Comparison of ENCODE assay signal across 8 cellular contexts in genomic region chr6:46491201-46491788, GRCh38. TPM values are rescaled to one million over a fixed set of nuclear protein-coding genes. Genes with fewer than 3 reads are reported as not detected.
DNase-seq lines count a peak whose midpoint lies in the region; ATAC-seq and TF ChIP-seq lines count a peak whose summit lies in the region.

Gene RCAN2 (minus strand): TSS chr6:46491449.

- under 1% methylated on average over 60 of the region's 60 CpGs for WGBS in urinary bladder

- POLR2A ChIA-PET in naive thymus-derived CD4-positive, alpha-beta T cell (lab: Charles Lee), result no interaction called here

- peak; percentile 45 for DNase-seq in DMS79 (lab: John Stamatoyannopoulos, UW)
- peak; percentile 91 for DNase-seq in GM23338 (ENCODE audit: low spot score)
- peak; percentile 33 for DNase-seq in NCI-H2171 (lab: John Stamatoyannopoulos, UW)
- DNase-seq in activated T-helper 1 cell treated with anti-CD3 and anti-CD28 coated beads, Interleukin-12 subunit alpha, Interleukin-12 subunit beta, Interleukin-2, Interleukin-4 antibody, amounts not matched to agents 30 ng/mL and 10 ng/mL and 1 ng/mL, durations not matched to agents 14 hours and 24 hours and 36 hours (ENCODE audit: low spot score), result no peak
- peak; percentile 36 to 82 for DNase-seq in foreskin fibroblast
- peak in 4 of 9 donors; percentile 0 to 11 (median 5) for DNase-seq in naive thymus-derived CD4-positive, alpha-beta T cell

- intact Hi-C loops in activated T-helper 1 cell treated with anti-CD3 and anti-CD28 coated beads, Interleukin-12 subunit alpha, Interleukin-12 subunit beta, Interleukin-2, Interleukin-4 antibody, amounts not matched to agents 30 ng/mL and 10 ng/mL and 1 ng/mL, durations not matched to agents 14 hours and 24 hours and 36 hours (cut with micrococcal nuclease), result loop anchor here (5.0 kb wide), 1 partner anchor 269 kb away; no protein-coding TSS in a partner anchor
- intact Hi-C loops in naive thymus-derived CD4-positive, alpha-beta T cell (cut with micrococcal nuclease), result no loop called here

- H3K36me3 ChIP-seq in GM23338 (ENCODE audit: insufficient read depth) (no peaks in the 10 kb centered on the region), urinary bladder (ENCODE audit: insufficient read depth) (no peaks in the 10 kb centered on the region)
- H3K36me3 ChIP-seq in naive thymus-derived CD4-positive, alpha-beta T cell (ENCODE audit: control insufficient read depth in 2 of 3, insufficient read depth in 3 of 3, low read length in 3 of 3), result no peaks in the 10 kb centered on the region

- H3K4me3 ChIP-seq in GM23338, result peak within 1 kb of the TSS; percentile 98
- H3K4me3 ChIP-seq in foreskin fibroblast (ENCODE audit: low read depth in 1 of 2, low read length in 2 of 2), result peak within 1 kb of the TSS; percentile 61 to 63
- H3K4me3 ChIP-seq in naive thymus-derived CD4-positive, alpha-beta T cell (ENCODE audit: low read length), result peak within 1 kb of the TSS; percentile 31
- peak within 1 kb of the TSS; percentile 54 for H3K4me3 ChIP-seq in urinary bladder (ENCODE audit: low read depth, low read length)

- H3K9me2 ChIP-seq in GM23338 (ENCODE audit: insufficient read depth), result peaks cover 6% of the 10 kb centered on the region; the same call in 1 of the 2 replicates

- peak within 1 kb of the TSS; percentile 89 for H3K4me2 ChIP-seq in GM23338

- peaks cover 11% of the 10 kb centered on the region for H3K27me3 Mint-ChIP-seq in GM23338 (ENCODE audit: insufficient read depth, low read depth, poor library complexity)
- peaks cover 62% of the 10 kb centered on the region for H3K27me3 Mint-ChIP-seq in activated T-helper 1 cell treated with anti-CD3 and anti-CD28 coated beads, Interleukin-12 subunit alpha, Interleukin-12 subunit beta, Interleukin-2, Interleukin-4 antibody, amounts not matched to agents 30 ng/mL and 10 ng/mL and 1 ng/mL, durations not matched to agents 14 hours and 24 hours and 36 hours (ENCODE audit: insufficient read depth)
- peaks cover 69 to 89% (median 82%) of the 10 kb centered on the region in 5 donors for H3K27me3 Mint-ChIP-seq in naive thymus-derived CD4-positive, alpha-beta T cell

- no peaks in the 10 kb centered on the region for H3K9me3 ChIP-seq in naive thymus-derived CD4-positive, alpha-beta T cell (ENCODE audit: control insufficient read depth in 2 of 3, low read length in 3 of 3)

- ATAC-seq in GM23338, result peak; percentile 91
- peak; percentile 62 for ATAC-seq in naive thymus-derived CD4-positive, alpha-beta T cell
- ATAC-seq in HG02763 (IDR thresholded peaks at IDR 0.05; ENCODE audit: unreplicated experiment), result no peak

- CTCF ChIA-PET in naive thymus-derived CD4-positive, alpha-beta T cell (lab: Charles Lee), result no interaction called here

- no peaks in the 10 kb centered on the region; the same call in 1 of the 2 replicates for H3F3A ChIP-seq in GM23338 (replicated peaks; ENCODE audit: low read depth)

- H3K4me1 Mint-ChIP-seq in GM23338, result peaks cover 35% of the 10 kb centered on the region
- H3K4me1 Mint-ChIP-seq in activated T-helper 1 cell treated with anti-CD3 and anti-CD28 coated beads, Interleukin-12 subunit alpha, Interleukin-12 subunit beta, Interleukin-2, Interleukin-4 antibody, amounts not matched to agents 30 ng/mL and 10 ng/mL and 1 ng/mL, durations not matched to agents 14 hours and 24 hours and 36 hours (ENCODE audit: low read depth), result no peaks in the 10 kb centered on the region
- H3K4me1 Mint-ChIP-seq in naive thymus-derived CD4-positive, alpha-beta T cell, result peaks cover 0 to 16% (median 11%) of the 10 kb centered on the region in 7 donors

- no peaks in the 10 kb centered on the region; the same call in 2 of the 3 replicates for H3K36me3 Mint-ChIP-seq in GM23338 (ENCODE audit: low read depth)
- no peaks in the 10 kb centered on the region for H3K36me3 Mint-ChIP-seq in activated T-helper 1 cell treated with anti-CD3 and anti-CD28 coated beads, Interleukin-12 subunit alpha, Interleukin-12 subunit beta, Interleukin-2, Interleukin-4 antibody, amounts not matched to agents 30 ng/mL and 10 ng/mL and 1 ng/mL, durations not matched to agents 14 hours and 24 hours and 36 hours (ENCODE audit: low read depth)
- peaks cover 0 to 4% (median 0%) of the 10 kb centered on the region in 5 donors for H3K36me3 Mint-ChIP-seq in naive thymus-derived CD4-positive, alpha-beta T cell

- H3K27ac ChIP-seq in GM23338 (ENCODE audit: low read depth) (peak within 1 kb of the TSS; percentile 88; the same call in 1 of the 2 replicates), urinary bladder (ENCODE audit: low read depth) (peak within 1 kb of the TSS; percentile 53)
- no peak within 1 kb of the TSS for H3K27ac ChIP-seq in naive thymus-derived CD4-positive, alpha-beta T cell (ENCODE audit: low read depth, low read length)

- H2AFZ ChIP-seq in GM23338, result peak within 1 kb of the TSS; percentile 100

- H3K27ac Mint-ChIP-seq in GM23338, result no peak within 1 kb of the TSS
- no peak within 1 kb of the TSS for H3K27ac Mint-ChIP-seq in activated T-helper 1 cell treated with anti-CD3 and anti-CD28 coated beads, Interleukin-12 subunit alpha, Interleukin-12 subunit beta, Interleukin-2, Interleukin-4 antibody, amounts not matched to agents 30 ng/mL and 10 ng/mL and 1 ng/mL, durations not matched to agents 14 hours and 24 hours and 36 hours
- H3K27ac Mint-ChIP-seq in naive thymus-derived CD4-positive, alpha-beta T cell, result no peak within 1 kb of the TSS

- H3K27me3 ChIP-seq in GM23338 (ENCODE audit: insufficient read depth), result peaks cover 21% of the 10 kb centered on the region
- H3K27me3 ChIP-seq in naive thymus-derived CD4-positive, alpha-beta T cell (ENCODE audit: control insufficient read depth in 2 of 2, insufficient read depth in 2 of 2, low read length in 2 of 2), result peaks cover 0 to 6% of the 10 kb centered on the region in 2 donors

- peaks cover 34% of the 10 kb centered on the region for H3K4me1 ChIP-seq in GM23338 (ENCODE audit: insufficient read depth)
- no peaks in the 10 kb centered on the region for H3K4me1 ChIP-seq in naive thymus-derived CD4-positive, alpha-beta T cell (ENCODE audit: control insufficient read depth in 2 of 2, insufficient read depth in 2 of 2, low read length in 2 of 2)
- no peaks in the 10 kb centered on the region for H3K4me1 ChIP-seq in urinary bladder (ENCODE audit: insufficient read depth)

- peak within 1 kb of the TSS; percentile 84 for H3K4me3 Mint-ChIP-seq in GM23338
- peak within 1 kb of the TSS; percentile 47 for H3K4me3 Mint-ChIP-seq in activated T-helper 1 cell treated with anti-CD3 and anti-CD28 coated beads, Interleukin-12 subunit alpha, Interleukin-12 subunit beta, Interleukin-2, Interleukin-4 antibody, amounts not matched to agents 30 ng/mL and 10 ng/mL and 1 ng/mL, durations not matched to agents 14 hours and 24 hours and 36 hours
- peak within 1 kb of the TSS; percentile 32 to 77 (median 70) for H3K4me3 Mint-ChIP-seq in naive thymus-derived CD4-positive, alpha-beta T cell

- H3K9me3 Mint-ChIP-seq in GM23338, result no peaks in the 10 kb centered on the region
- H3K9me3 Mint-ChIP-seq in activated T-helper 1 cell treated with anti-CD3 and anti-CD28 coated beads, Interleukin-12 subunit alpha, Interleukin-12 subunit beta, Interleukin-2, Interleukin-4 antibody, amounts not matched to agents 30 ng/mL and 10 ng/mL and 1 ng/mL, durations not matched to agents 14 hours and 24 hours and 36 hours, result no peaks in the 10 kb centered on the region
- H3K9me3 Mint-ChIP-seq in naive thymus-derived CD4-positive, alpha-beta T cell, result peaks cover 0 to 3% (median 0%) of the 10 kb centered on the region in 11 donors

- H3K79me2 ChIP-seq in GM23338 (replicated peaks; ENCODE audit: insufficient read depth), result no peaks in the 10 kb centered on the region

- no peaks in the 10 kb centered on the region; the same call in 1 of the 2 replicates for H4K20me1 ChIP-seq in GM23338 (replicated peaks; ENCODE audit: insufficient read depth)

- TF ChIP-seq CTCF in GM23338 (conservative IDR thresholded peaks at IDR 0.05; ENCODE audit: low read depth in 2 of 2) (no peak), foreskin fibroblast (IDR thresholded peaks at IDR 0.05; ENCODE audit: low read depth, low read length) (no peak)

TF ChIP-seq in GM23338, 12 proteins besides CTCF, POLR2A, EP300 and RAD21 (continues in another document):
- no peak for TF ChIP-seq NANOG (IDR thresholded peaks at IDR 0.05; ENCODE audit: borderline replicate concordance)

RNA-seq across cellular contexts. Expression of gene RCAN2, which starts in this region (rescaled TPM):
- total RNA-seq in GM23338 (2014; rRNA removed; shearing (Covaris generic)), result 6.3 and 9.3 TPM in 2 replicates
- polyA plus RNA-seq in GM23338 (2016; fragmentation: Nextera tagmentation; extraction: Ambion mirVana), result 4.6 and 6.0 TPM in 2 replicates
- total RNA-seq in activated T-helper 1 cell treated with anti-CD3 and anti-CD28 coated beads, Interleukin-12 subunit alpha, Interleukin-12 subunit beta, Interleukin-2, Interleukin-4 antibody, amounts not matched to agents 30 ng/mL and 10 ng/mL and 1 ng/mL, durations not matched to agents 14 hours and 24 hours and 36 hours, result 0.44 and 0.59 TPM in 2 replicates
- total RNA-seq in naive thymus-derived CD4-positive, alpha-beta T cell, result 1 to 10 TPM in 1 of 5 experiments, not detected in 4; 1.0 TPM
- not detected for polyA plus RNA-seq in naive thymus-derived CD4-positive, alpha-beta T cell
- total RNA-seq in urinary bladder, result 23.7 TPM
- polyA plus RNA-seq in urinary bladder, result 60.2 TPM

Comparison
In these comparisons a context has a peak if more than half of its experiments do, and no peak if none do; other contexts are left out.
1. H3K4me3 ChIP-seq: peak in every context shown above with its lines; median percentile 98 in GM23338; 62 in foreskin fibroblast; 54 in urinary bladder; 31 in naive thymus-derived CD4-positive, alpha-beta T cell.